17 cellular contexts compared by ENCODE assay signal in genomic region chr7:130907439-130907838, GRCh38.
DNase-seq lines count a peak whose midpoint lies in the region; ATAC-seq, FAIRE-seq and TF ChIP-seq lines count a peak whose summit lies in the region.
"Had no signal": no experiment of that assay in that cellular context is flagged by ENCODE, and none has a peak within 500 bp of the region (broad histone marks: within the 10 kb centered on the region; RNA-seq: fewer than 3 reads in every experiment).

No MANE protein-coding gene starts in this region.

- CTCF ChIA-PET in endothelial cell of umbilical vein (lab: Charles Lee): interaction anchor here (13.7 kb wide), 1 partner anchor 11 kb away, joined by 160 read pairs; no protein-coding TSS in a partner anchor

- H3K4me1 ChIP-seq in endothelial cell of umbilical vein (ENCODE audit: control insufficient read depth, extremely low read depth, insufficient read depth, low read length) (peaks cover 62% of the 10 kb centered on the region), left lung (peaks cover 16 to 87% of the 10 kb centered on the region in 2 donors)

- no peak overlapping the region for H3K9ac ChIP-seq in SK-N-MC (ENCODE audit: insufficient read length)
- H3K9ac ChIP-seq in endothelial cell of umbilical vein (replicated peaks; ENCODE audit: extremely low read depth, insufficient read depth, low read length): peak overlapping the region; percentile 22

- H3K36me3 ChIP-seq in SK-N-MC (ENCODE audit: insufficient read depth, low read length) (peaks cover 70% of the 10 kb centered on the region), endothelial cell of umbilical vein (ENCODE audit: control insufficient read depth in 2 of 2, extremely low read depth in 1 of 2, insufficient read depth in 2 of 2, low read length in 2 of 2) (peaks cover 4 to 7% of the 10 kb centered on the region in 2 experiments), left lung (peaks cover 0 to 24% of the 10 kb centered on the region in 2 donors)
- H3K36me3 ChIP-seq: left ventricle myocardium inferior had no signal

- H3K4me3 ChIP-seq in AG10803 (ENCODE audit: low read length): peak overlapping the region; percentile 29
- H3K4me3 ChIP-seq in SK-N-MC: no peak overlapping the region
- H3K4me3 ChIP-seq in endothelial cell of umbilical vein (replicated peaks in 1 of 3; ENCODE audit: insufficient read depth in 1 of 3, low read depth in 1 of 3, low read length in 3 of 3): peak overlapping the region in 1 of 3 experiments; percentile 2
- no peak overlapping the region for H3K4me3 ChIP-seq in left lung
- H3K4me3 ChIP-seq: left ventricle myocardium inferior had no signal

- no peak for ATAC-seq in left lung
- ATAC-seq: sciatic nerve had no signal

- DNase-seq in A172 (ENCODE audit: low spot score) (peak; percentile 18), AG10803 (ENCODE audit: low read depth) (no peak), SK-N-MC (ENCODE audit: low read depth, low spot score) (no peak), endothelial cell of umbilical vein (ENCODE audit: low read depth, low spot score) (no peak), NCI-H1436 treated with DMSO at 0.1 percent for 48 hours (lab: John Stamatoyannopoulos, UW) (no peak), left lung (no peak), NCI-H748 treated with DMSO at 0.1 percent for 48 hours (lab: John Stamatoyannopoulos, UW) (no peak), NCI-H510A treated with DMSO at 0.1 percent for 48 hours (lab: John Stamatoyannopoulos, UW) (no peak)
- DNase-seq: CD4-positive, alpha-beta T cell; hypothalamus; Karpas-422; left ventricle myocardium inferior; NCI-H187; nephron progenitor cell; SHP77; stimulated activated naive CD4-positive, alpha-beta T cell treated with Interleukin-2 at 50 U/mL for 16 hours had no signal

- H3K4me2 ChIP-seq in endothelial cell of umbilical vein (ENCODE audit: insufficient read depth, low read length): peak overlapping the region; percentile 32

- H3K9me3 ChIP-seq in SK-N-MC (ENCODE audit: low read depth, low read length): no peaks in the 10 kb centered on the region
- no peaks in the 10 kb centered on the region for H3K9me3 ChIP-seq in endothelial cell of umbilical vein (replicated peaks; ENCODE audit: control insufficient read depth, insufficient read depth, low read length)
- H3K9me3 ChIP-seq in left lung: no peaks in the 10 kb centered on the region
- H3K9me3 ChIP-seq: left ventricle myocardium inferior had no signal

- H3K27me3 ChIP-seq in endothelial cell of umbilical vein (ENCODE audit: control insufficient read depth in 2 of 2, insufficient read depth in 2 of 2, low read length in 2 of 2) (no peaks in the 10 kb centered on the region), left lung (no peaks in the 10 kb centered on the region)

- no peak overlapping the region for H2AFZ ChIP-seq in endothelial cell of umbilical vein (ENCODE audit: low read depth, low read length)

- TF ChIP-seq POLR2A in endothelial cell of umbilical vein (IDR thresholded peaks at IDR 0.05; ENCODE audit: low read depth, low read length): no peak

- H3K27ac ChIP-seq in SK-N-MC (peak overlapping the region; percentile 74; the same call in 1 of the 2 replicates), endothelial cell of umbilical vein (ENCODE audit: insufficient read depth, low read depth, low read length) (no peak overlapping the region), left lung (no peak overlapping the region)
- H3K27ac ChIP-seq: left ventricle myocardium inferior had no signal

- no peaks in the 10 kb centered on the region for H4K20me1 ChIP-seq in endothelial cell of umbilical vein (replicated peaks; ENCODE audit: control insufficient read depth, extremely low read depth, insufficient read depth, low read length)

- intact Hi-C loops in endothelial cell of umbilical vein (cut with micrococcal nuclease) (no loop called here), left lung (cut with DNase I) (no loop called here)

- no peak for FAIRE-seq in endothelial cell of umbilical vein (lab: Jason Lieb, UNC)

- TF ChIP-seq CTCF in AG10803 (conservative IDR thresholded peaks at IDR 0.05; ENCODE audit: low read length) (no peak), endothelial cell of umbilical vein (IDR thresholded peaks at IDR 0.05; ENCODE audit: extremely low read depth in 1 of 2, insufficient read depth in 1 of 2, low read depth in 1 of 2, low read length in 2 of 2) (no peak), left lung (IDR thresholded peaks at IDR 0.05) (no peak)

- POLR2A ChIA-PET in endothelial cell of umbilical vein (lab: Charles Lee): no interaction called here

- peaks cover 89% of the 10 kb centered on the region for H3K79me2 ChIP-seq in endothelial cell of umbilical vein (ENCODE audit: control insufficient read depth, insufficient read depth, low read length)

- BruUV-seq in endothelial cell of umbilical vein (replicated peaks; lab: Mats Ljungman, UMichigan): no TSS peak

- H3K9me1 ChIP-seq in endothelial cell of umbilical vein (replicated peaks; ENCODE audit: control insufficient read depth, extremely low read depth, insufficient read depth, low read length): no peaks in the 10 kb centered on the region

- dilution Hi-C loops in endothelial cell of umbilical vein (cut with MboI; ENCODE audit: extremely low pct_ligation_motif_present, low sequenced_read_pairs): no loop called here

TF ChIP-seq in endothelial cell of umbilical vein, 7 proteins besides CTCF, POLR2A, EP300 and RAD21:
- TF ChIP-seq EZH2 (IDR thresholded peaks at IDR 0.05; ENCODE audit: borderline replicate concordance, low read depth, low read length, severe bottlenecking) (no peak), POLR2AphosphoS5 (IDR thresholded peaks at IDR 0.05; ENCODE audit: insufficient read depth, low read depth, low read length) (no peak), MYC (IDR thresholded peaks at IDR 0.05; ENCODE audit: low read depth, low read length) (no peak), GATA2 (IDR thresholded peaks at IDR 0.05; ENCODE audit: insufficient read depth, insufficient read length, low read depth, low read length) (no peak), JUN (IDR thresholded peaks at IDR 0.05; ENCODE audit: borderline replicate concordance, insufficient read depth, insufficient read length, low read depth) (no peak), FOS (IDR thresholded peaks at IDR 0.05; ENCODE audit: borderline replicate concordance, insufficient read depth, low read length) (no peak), MAX (IDR thresholded peaks at IDR 0.05; ENCODE audit: insufficient read depth, insufficient read length) (no peak)
